In genomic region chr13:49457221-49457620, GRCh38 we compare ENCODE assay signal across 32 cellular contexts. TPM values are rescaled to one million over a fixed set of nuclear protein-coding genes. Genes with fewer than 3 reads are reported as not detected.
DNase-seq lines count a peak whose midpoint lies in the region; ATAC-seq, FAIRE-seq and TF ChIP-seq lines count a peak whose summit lies in the region.
"Had no signal": no experiment of that assay in that cellular context is flagged by ENCODE, and none has a peak within 500 bp of the region (broad histone marks: within the 10 kb centered on the region; RNA-seq: fewer than 3 reads in every experiment).

No MANE protein-coding gene starts in this region.

- no peak overlapping the region for H3K9ac ChIP-seq in astrocyte (ENCODE audit: low read length)
- H3K9ac ChIP-seq: BLaER1 treated with 17β-estradiol and CSF1 and Interleukin-3, amounts not matched to agents 10 nM and 100 nM; SK-N-SH had no signal

- H3K9me3 ChIP-seq in AG04450 (ENCODE audit: control insufficient read depth, insufficient read depth, low read length): no peaks in the 10 kb centered on the region
- no peaks in the 10 kb centered on the region for H3K9me3 ChIP-seq in astrocyte (ENCODE audit: insufficient read depth, low read depth, low read length)
- peaks cover 10% of the 10 kb centered on the region; the same call in 1 of the 2 replicates for H3K9me3 ChIP-seq in OCI-LY7 (ENCODE audit: low read length)
- H3K9me3 ChIP-seq: colonic mucosa, gastrocnemius medialis, SK-N-SH had no signal

- no peaks in the 10 kb centered on the region for H3K27me3 Mint-ChIP-seq in astrocyte (ENCODE audit: low read depth, unreplicated experiment)
- H3K27me3 Mint-ChIP-seq in activated CD4-positive, alpha-beta memory T cell treated with anti-CD3 and anti-CD28 coated beads, Interleukin-2, amount 10 ng/mL, durations not matched to agents 7 days and 5 days: no peaks in the 10 kb centered on the region
- H3K27me3 Mint-ChIP-seq: activated B cell treated with CpG ODN at 0.5 μM for 24 hours; activated CD4-positive, alpha-beta T cell treated with anti-CD3 and anti-CD28 coated beads, Interleukin-2, amount 10 ng/mL, durations not matched to agents 7 days and 5 days had no signal

- H3K4me3 Mint-ChIP-seq in astrocyte (ENCODE audit: unreplicated experiment): no peak overlapping the region
- H3K4me3 Mint-ChIP-seq in activated CD4-positive, alpha-beta memory T cell treated with anti-CD3 and anti-CD28 coated beads, Interleukin-2, amount 10 ng/mL, durations not matched to agents 7 days and 5 days: no peak overlapping the region
- H3K4me3 Mint-ChIP-seq: activated B cell treated with CpG ODN at 0.5 μM for 24 hours; activated CD4-positive, alpha-beta T cell treated with anti-CD3 and anti-CD28 coated beads, Interleukin-2, amount 10 ng/mL, durations not matched to agents 7 days and 5 days; nephron; stimulated activated effector memory CD8-positive, alpha-beta T cell treated with anti-CD3 and anti-CD28 coated beads, Interleukin-12 subunit alpha, Interleukin-12 subunit beta, amount 100 ng/mL, for 72 hours; T-helper 1 cell treated with Interleukin-12 subunit alpha and Interleukin-12 subunit beta and Interleukin-4 antibody, amounts not matched to agents 30 μg/mL and 1 μg/mL, for 36 hours had no signal

- no peaks in the 10 kb centered on the region for H4K20me1 ChIP-seq in astrocyte (ENCODE audit: insufficient read depth, low read length)
- no peaks in the 10 kb centered on the region for H4K20me1 ChIP-seq in OCI-LY7 (ENCODE audit: insufficient read depth, low read length)

- FAIRE-seq in astrocyte (lab: Jason Lieb, UNC): no peak

- H3K36me3 ChIP-seq in astrocyte (ENCODE audit: insufficient read depth, low read length) (peaks cover 5% of the 10 kb centered on the region), OCI-LY7 (ENCODE audit: insufficient read depth, low read length) (peaks cover 71% of the 10 kb centered on the region)
- H3K36me3 ChIP-seq: colonic mucosa had no signal

- H3K36me3 Mint-ChIP-seq in astrocyte (ENCODE audit: low read depth, unreplicated experiment): peaks cover 13% of the 10 kb centered on the region
- H3K36me3 Mint-ChIP-seq in activated CD4-positive, alpha-beta memory T cell treated with anti-CD3 and anti-CD28 coated beads, Interleukin-2, amount 10 ng/mL, durations not matched to agents 7 days and 5 days (ENCODE audit: low read depth): peaks cover 39% of the 10 kb centered on the region

- H3K4me3 ChIP-seq in AG04450 (ENCODE audit: low read depth, low read length): no peak overlapping the region
- no peak overlapping the region for H3K4me3 ChIP-seq in astrocyte (ENCODE audit: insufficient read depth, low read depth, low read length)
- no peak overlapping the region for H3K4me3 ChIP-seq in OCI-LY7 (ENCODE audit: low read depth, low read length, poor library complexity, severe bottlenecking)
- H3K4me3 ChIP-seq: BLaER1 treated with 17β-estradiol and CSF1 and Interleukin-3, amounts not matched to agents 10 nM and 100 nM; colonic mucosa; gastrocnemius medialis had no signal

- H3K9me3 Mint-ChIP-seq in astrocyte (ENCODE audit: unreplicated experiment): no peaks in the 10 kb centered on the region
- H3K9me3 Mint-ChIP-seq in activated CD4-positive, alpha-beta memory T cell treated with anti-CD3 and anti-CD28 coated beads, Interleukin-2, amount 10 ng/mL, durations not matched to agents 7 days and 5 days: no peaks in the 10 kb centered on the region
- H3K9me3 Mint-ChIP-seq: activated B cell treated with CpG ODN at 0.5 μM for 24 hours; activated naive CD4-positive, alpha-beta T cell treated with anti-CD3 and anti-CD28 coated beads, Interleukin-2, amount 50 U/mL, for 72 hours; stimulated activated effector memory CD8-positive, alpha-beta T cell treated with anti-CD3 and anti-CD28 coated beads, Interleukin-12 subunit alpha, Interleukin-12 subunit beta, amount 100 ng/mL, for 72 hours had no signal

- POLR2A ChIA-PET in AG04450 (lab: Yijun Ruan, JAX): no interaction called here
- POLR2A ChIA-PET in activated CD4-positive, alpha-beta memory T cell treated with anti-CD3 and anti-CD28 coated beads, Interleukin-2, amount 10 ng/mL, durations not matched to agents 7 days and 5 days (lab: Charles Lee): interaction anchor here (1.2 kb wide), 1 partner anchor 38 kb away, joined by 4 read pairs; the partner anchor contains the start of gene PHF11
- POLR2A ChIA-PET in OCI-LY7 (lab: Charles Lee): interaction anchor here (1.0 to 1.5 kb wide), 3 partner anchors 9 to 107 kb away, joined by 3 to 7 read pairs (median 3); partner anchors contain the start of gene CAB39L

- TF ChIP-seq CTCF in AG04450 (IDR thresholded peaks at IDR 0.05; ENCODE audit: low read depth, low read length): no peak
- no peak for TF ChIP-seq CTCF in astrocyte (IDR thresholded peaks at IDR 0.05; ENCODE audit: insufficient read depth, low read depth, low read length)
- no peak for TF ChIP-seq CTCF in OCI-LY7 (conservative IDR thresholded peaks at IDR 0.05; ENCODE audit: low read length)

- H3K9me2 ChIP-seq in OCI-LY7 (ENCODE audit: insufficient read depth, low read length): no peaks in the 10 kb centered on the region
- H3K9me2 ChIP-seq: SK-N-SH had no signal

- peak overlapping the region; percentile 72 for H3K27ac ChIP-seq in AG04450 (ENCODE audit: low read depth, low read length)
- H3K27ac ChIP-seq in astrocyte (ENCODE audit: low read depth, low read length): no peak overlapping the region
- H3K27ac ChIP-seq in OCI-LY7 (ENCODE audit: low read depth, low read length, poor library complexity, severe bottlenecking): no peak overlapping the region
- H3K27ac ChIP-seq: BLaER1 treated with 17β-estradiol and CSF1 and Interleukin-3, amounts not matched to agents 10 nM and 100 nM; colonic mucosa; gastrocnemius medialis had no signal

- intact Hi-C loops in OCI-LY7 (cut with micrococcal nuclease; ENCODE audit: unreplicated experiment): no loop called here

- H3K4me1 ChIP-seq in astrocyte (ENCODE audit: insufficient read depth, low read length): no peaks in the 10 kb centered on the region
- peaks cover 22% of the 10 kb centered on the region for H3K4me1 ChIP-seq in OCI-LY7 (ENCODE audit: insufficient read depth, low read length, poor library complexity, severe bottlenecking)
- H3K4me1 ChIP-seq: colonic mucosa, gastrocnemius medialis had no signal

- H3K79me2 ChIP-seq in astrocyte (ENCODE audit: insufficient read depth, low read length) (no peaks in the 10 kb centered on the region), OCI-LY7 (ENCODE audit: insufficient read depth, low read depth, low read length) (peaks cover 36% of the 10 kb centered on the region; the same call in 1 of the 2 replicates)

- CTCF ChIA-PET in AG04450 (lab: Charles Lee) (interaction anchor here (1.2 kb wide), 2 partner anchors 20 to 21 kb away, joined by 3 read pairs; no protein-coding TSS in a partner anchor), OCI-LY7 (lab: Charles Lee; ENCODE audit: unreplicated experiment) (no interaction called here)
- CTCF ChIA-PET in activated CD4-positive, alpha-beta memory T cell treated with anti-CD3 and anti-CD28 coated beads, Interleukin-2, amount 10 ng/mL, durations not matched to agents 7 days and 5 days (lab: Charles Lee): no interaction called here

- no peak overlapping the region for H3K27ac Mint-ChIP-seq in astrocyte (ENCODE audit: unreplicated experiment)
- H3K27ac Mint-ChIP-seq in activated CD4-positive, alpha-beta memory T cell treated with anti-CD3 and anti-CD28 coated beads, Interleukin-2, amount 10 ng/mL, durations not matched to agents 7 days and 5 days: no peak overlapping the region
- H3K27ac Mint-ChIP-seq: activated B cell treated with CpG ODN at 0.5 μM for 24 hours; activated CD4-positive, alpha-beta T cell treated with anti-CD3 and anti-CD28 coated beads, Interleukin-2, amount 10 ng/mL, durations not matched to agents 7 days and 5 days; nephron; stimulated activated effector memory CD8-positive, alpha-beta T cell treated with anti-CD3 and anti-CD28 coated beads, Interleukin-12 subunit alpha, Interleukin-12 subunit beta, amount 100 ng/mL, for 72 hours; T-helper 1 cell treated with Interleukin-12 subunit alpha and Interleukin-12 subunit beta and Interleukin-4 antibody, amounts not matched to agents 30 μg/mL and 1 μg/mL, for 36 hours had no signal

- H3K27me3 ChIP-seq in AG04450 (ENCODE audit: control insufficient read depth, insufficient read depth, low read length): no peaks in the 10 kb centered on the region
- no peaks in the 10 kb centered on the region for H3K27me3 ChIP-seq in astrocyte (ENCODE audit: insufficient read depth, low read length)
- H3K27me3 ChIP-seq: BLaER1 treated with 17β-estradiol and CSF1 and Interleukin-3, amounts not matched to agents 10 nM and 100 nM; colonic mucosa; gastrocnemius medialis had no signal

- DNase-seq in AG04450 (ENCODE audit: low read depth, low spot score): no peak
- peak; percentile 12 for DNase-seq in GM03348 (ENCODE audit: low spot score)
- peak; percentile 45 for DNase-seq in astrocyte (ENCODE audit: low read depth)
- peak; percentile 71 for DNase-seq in iris pigment epithelial cell (ENCODE audit: low read depth)
- no peak for DNase-seq in T-helper 1 cell
- no peak for DNase-seq in activated CD4-positive, alpha-beta memory T cell treated with anti-CD3 and anti-CD28 coated beads, Interleukin-2, amount 10 ng/mL, durations not matched to agents 7 days and 5 days
- no peak for DNase-seq in OCI-LY7 (ENCODE audit: low spot score)
- DNase-seq: activated B cell treated with CpG ODN at 0.5 μM for 24 hours; activated CD4-positive, alpha-beta T cell treated with anti-CD3 and anti-CD28 coated beads, Interleukin-2, amount 10 ng/mL, durations not matched to agents 7 days and 5 days; activated effector memory CD4-positive, alpha-beta T cell treated with Interleukin-2 at 50 U/mL for 16 hours; activated T-cell treated with anti-CD3 and anti-CD28 coated beads, Interleukin-2, amount 50 U/mL, for 1 hour; anterior cingulate cortex; colonic mucosa; COR-L47; effector memory CD4-positive, alpha-beta T cell; erythroblast; GDM1; left cardiac atrium; mammary epithelial cell; NCI-H1417; NCI-H2029 treated with DMSO at 0.1 percent for 48 hours; NCI-H2227 treated with DMSO at 0.1 percent for 48 hours; NCI-H526; SK-N-SH; trophoblast cell had no signal

- ATAC-seq in GM19455 (IDR thresholded peaks at IDR 0.05; ENCODE audit: unreplicated experiment): no peak
- ATAC-seq: activated naive CD4-positive, alpha-beta T cell treated with anti-CD3 and anti-CD28 coated beads, Interleukin-2, amount 50 U/mL, for 72 hours; gastrocnemius medialis; left cardiac atrium; stimulated activated effector memory CD8-positive, alpha-beta T cell treated with anti-CD3 and anti-CD28 coated beads, Interleukin-12 subunit alpha, Interleukin-12 subunit beta, amount 100 ng/mL, for 72 hours had no signal

- H3K4me2 ChIP-seq in astrocyte (ENCODE audit: low read length): no peak overlapping the region
- H3K4me2 ChIP-seq in OCI-LY7 (ENCODE audit: low read length): no peak overlapping the region
- H3K4me2 ChIP-seq: BLaER1 treated with 17β-estradiol and CSF1 and Interleukin-3, amounts not matched to agents 10 nM and 100 nM; SK-N-SH had no signal

- no TSS peak for BruUV-seq in OCI-LY7 (replicated peaks; lab: Mats Ljungman, UMichigan)

- H3K4me1 Mint-ChIP-seq in astrocyte (ENCODE audit: low read depth, unreplicated experiment): peaks cover 4% of the 10 kb centered on the region
- H3K4me1 Mint-ChIP-seq in activated CD4-positive, alpha-beta memory T cell treated with anti-CD3 and anti-CD28 coated beads, Interleukin-2, amount 10 ng/mL, durations not matched to agents 7 days and 5 days: peaks cover 32% of the 10 kb centered on the region
- H3K4me1 Mint-ChIP-seq: nephron had no signal

- no peak overlapping the region for H2AFZ ChIP-seq in astrocyte (ENCODE audit: low read depth, low read length)
- no peak overlapping the region for H2AFZ ChIP-seq in OCI-LY7 (ENCODE audit: low read length)

RNA-seq across cellular contexts. Expression of gene SETDB2, which starts 13.1 kb away (rescaled TPM):
- polyA plus RNA-seq in AG04450 (2011; rRNA removed): 14.8 and 21.7 TPM in 2 replicates
- polyA minus RNA-seq in AG04450 (2011; rRNA and poly(A)+ RNA removed): 8.2 and 15.8 TPM in 2 replicates
- total RNA-seq in astrocyte: 5.6 and 5.8 TPM in 2 replicates
- 10 to 100 TPM; 14.8 to 16.0 TPM for total RNA-seq in activated CD4-positive, alpha-beta memory T cell treated with anti-CD3 and anti-CD28 coated beads, Interleukin-2, amount 10 ng/mL, durations not matched to agents 7 days and 5 days
- total RNA-seq in OCI-LY7 (2014; rRNA removed; shearing (Covaris generic)): 22.0 and 23.3 TPM in 2 replicates
- 41.3 and 41.7 TPM in 2 replicates for total RNA-seq in OCI-LY7 (2022)

RNA-seq across cellular contexts. Expression of gene CAB39L, which starts 13.4 kb away (rescaled TPM):
- polyA plus RNA-seq in AG04450 (2011; rRNA removed): 21.2 and 26.3 TPM in 2 replicates
- 20.3 and 24.5 TPM in 2 replicates for polyA minus RNA-seq in AG04450 (2011; rRNA and poly(A)+ RNA removed)
- total RNA-seq in astrocyte (13.2 and 13.7 TPM in 2 replicates), OCI-LY7 (2022) (26.7 and 28.6 TPM in 2 replicates)
- total RNA-seq in activated CD4-positive, alpha-beta memory T cell treated with anti-CD3 and anti-CD28 coated beads, Interleukin-2, amount 10 ng/mL, durations not matched to agents 7 days and 5 days: 1 to 10 TPM; 5.5 TPM
- total RNA-seq in OCI-LY7 (2014; rRNA removed; shearing (Covaris generic)): 5.4 and 9.6 TPM in 2 replicates

RNA-seq across cellular contexts. Expression of gene PHF11, which starts 38.5 kb away (rescaled TPM):
- polyA plus RNA-seq in AG04450 (2011; rRNA removed): 22.1 and 26.2 TPM in 2 replicates
- 6.7 and 8.5 TPM in 2 replicates for polyA minus RNA-seq in AG04450 (2011; rRNA and poly(A)+ RNA removed)
- 26.8 and 30.8 TPM in 2 replicates for total RNA-seq in astrocyte
- 100 to 1,000 TPM; 135 to 144 TPM for total RNA-seq in activated CD4-positive, alpha-beta memory T cell treated with anti-CD3 and anti-CD28 coated beads, Interleukin-2, amount 10 ng/mL, durations not matched to agents 7 days and 5 days
- total RNA-seq in OCI-LY7 (2014; rRNA removed; shearing (Covaris generic)): 29.9 and 32.8 TPM in 2 replicates
- 56.1 and 59.8 TPM in 2 replicates for total RNA-seq in OCI-LY7 (2022)

Comparison
In these comparisons a context has a peak if more than half of its experiments do, and no peak if none do; other contexts are left out.
1. DNase-seq: peak in GM03348 (single experiment), astrocyte (single experiment) and iris pigment epithelial cell (single experiment); none in AG04450 (single experiment), T-helper 1 cell (0 of 5), activated CD4-positive, alpha-beta memory T cell treated with anti-CD3 and anti-CD28 coated beads, Interleukin-2, amount 10 ng/mL, durations not matched to agents 7 days and 5 days (single experiment) and OCI-LY7 (single experiment).